Comparison of ENCODE assay signal across 10 cellular contexts in genomic region chr11:67506426-67507032, GRCh38. TPM values are rescaled to one million over a fixed set of nuclear protein-coding genes. Genes with fewer than 3 reads are reported as not detected.
A peak's percentile ranks its signal among the peaks of the same experiment; 100 is the strongest.
DNase-seq lines count a peak whose midpoint lies in the region; ATAC-seq and TF ChIP-seq lines count a peak whose summit lies in the region.
"Had no signal": no experiment of that assay in that cellular context is flagged by ENCODE, and none has a peak within 500 bp of the region (broad histone marks: within the 10 kb centered on the region; RNA-seq: fewer than 3 reads in every experiment).

No MANE protein-coding gene starts in this region.

- H3K4me3 Mint-ChIP-seq in activated CD8-positive, alpha-beta memory T cell treated with anti-CD3 and anti-CD28 coated beads, Interleukin-2, amount 10 ng/mL, durations not matched to agents 7 days and 5 days = peak overlapping the region; percentile 92
- peak overlapping the region; percentile 93 for H3K4me3 Mint-ChIP-seq in activated naive CD8-positive, alpha-beta T cell treated with anti-CD3 and anti-CD28 coated beads, Interleukin-2, amount 10 ng/mL, durations not matched to agents 7 days and 5 days

- no peak for DNase-seq in activated CD8-positive, alpha-beta memory T cell treated with anti-CD3 and anti-CD28 coated beads, Interleukin-2, amount 10 ng/mL, durations not matched to agents 7 days and 5 days
- no peak for DNase-seq in activated CD8-positive, alpha-beta memory T cell treated with anti-CD3 and anti-CD28 coated beads for 24 hours
- no peak for DNase-seq in activated naive CD8-positive, alpha-beta T cell treated with anti-CD3 and anti-CD28 coated beads, Interleukin-2, amount 10 ng/mL, durations not matched to agents 7 days and 5 days
- DNase-seq in lung (ENCODE audit: low spot score) (no peak), thoracic aorta (ENCODE audit: low spot score) (no peak), NCI-H1105 treated with DMSO at 0.1 percent for 48 hours (lab: John Stamatoyannopoulos, UW) (no peak), inferior parietal cortex (ENCODE audit: extremely low spot score) (no peak)

- TF ChIP-seq CTCF in lung (IDR thresholded peaks at IDR 0.05; ENCODE audit: control extremely low read depth, extremely low read depth) (no peak), thoracic aorta (IDR thresholded peaks at IDR 0.05) (peak; percentile 30)

- peaks cover 8% of the 10 kb centered on the region for H3K27me3 Mint-ChIP-seq in activated CD8-positive, alpha-beta memory T cell treated with anti-CD3 and anti-CD28 coated beads, Interleukin-2, amount 10 ng/mL, durations not matched to agents 7 days and 5 days
- peaks cover 12% of the 10 kb centered on the region for H3K27me3 Mint-ChIP-seq in activated naive CD8-positive, alpha-beta T cell treated with anti-CD3 and anti-CD28 coated beads, Interleukin-2, amount 10 ng/mL, durations not matched to agents 7 days and 5 days

- no peak for ATAC-seq in activated CD8-positive, alpha-beta memory T cell treated with anti-CD3 and anti-CD28 coated beads, Interleukin-2, amount 10 ng/mL, durations not matched to agents 7 days and 5 days
- no peak for ATAC-seq in activated naive CD8-positive, alpha-beta T cell treated with anti-CD3 and anti-CD28 coated beads, Interleukin-2, amount 10 ng/mL, durations not matched to agents 7 days and 5 days (ENCODE audit: low read depth)
- ATAC-seq in lung (ENCODE audit: insufficient read depth, low FRiP score) = no peak
- no peak for ATAC-seq in thoracic aorta (ENCODE audit: insufficient number of reproducible peaks, low FRiP score, low read depth)
- no peak for ATAC-seq in GM21515 (IDR thresholded peaks at IDR 0.05; ENCODE audit: unreplicated experiment)

- H3K36me3 ChIP-seq in lung (ENCODE audit: control insufficient read depth in 2 of 2, insufficient read depth in 2 of 2, low read length in 2 of 2) (peaks cover 0 to 3% of the 10 kb centered on the region in 2 donors), thoracic aorta (no peaks in the 10 kb centered on the region)

- peak overlapping the region; percentile 89 to 96 for H3K27ac ChIP-seq in lung (ENCODE audit: low read depth in 1 of 2, low read length in 1 of 2)
- peak overlapping the region; percentile 96 to 98 for H3K27ac ChIP-seq in thoracic aorta

- H3K36me3 Mint-ChIP-seq in activated CD8-positive, alpha-beta memory T cell treated with anti-CD3 and anti-CD28 coated beads, Interleukin-2, amount 10 ng/mL, durations not matched to agents 7 days and 5 days = peaks cover 15% of the 10 kb centered on the region
- peaks cover 9% of the 10 kb centered on the region for H3K36me3 Mint-ChIP-seq in activated naive CD8-positive, alpha-beta T cell treated with anti-CD3 and anti-CD28 coated beads, Interleukin-2, amount 10 ng/mL, durations not matched to agents 7 days and 5 days

- H3K4me1 Mint-ChIP-seq in activated CD8-positive, alpha-beta memory T cell treated with anti-CD3 and anti-CD28 coated beads, Interleukin-2, amount 10 ng/mL, durations not matched to agents 7 days and 5 days = peaks cover 46% of the 10 kb centered on the region
- H3K4me1 Mint-ChIP-seq in activated naive CD8-positive, alpha-beta T cell treated with anti-CD3 and anti-CD28 coated beads, Interleukin-2, amount 10 ng/mL, durations not matched to agents 7 days and 5 days = peaks cover 33% of the 10 kb centered on the region

- CTCF ChIA-PET in activated CD8-positive, alpha-beta memory T cell treated with anti-CD3 and anti-CD28 coated beads, Interleukin-2, amount 10 ng/mL, durations not matched to agents 7 days and 5 days (lab: Charles Lee) = interaction anchor here (1.3 to 3.3 kb wide), 6 partner anchors 18 to 155 kb away, joined by 3 to 23 read pairs (median 8); partner anchors contain the start of genes PPP1CA, PTPRCAP, RAD9A and TBC1D10C

- H3K27me3 ChIP-seq in lung (ENCODE audit: control insufficient read depth, insufficient read depth) = no peaks in the 10 kb centered on the region
- no peaks in the 10 kb centered on the region for H3K27me3 ChIP-seq in thoracic aorta (replicated peaks; ENCODE audit: insufficient read depth)

- H3K9me3 ChIP-seq in lung (ENCODE audit: control insufficient read depth in 2 of 2, insufficient read depth in 1 of 2, low read length in 1 of 2) (no peaks in the 10 kb centered on the region), thoracic aorta (no peaks in the 10 kb centered on the region)

- no peaks in the 10 kb centered on the region for H3K9me3 Mint-ChIP-seq in activated CD8-positive, alpha-beta memory T cell treated with anti-CD3 and anti-CD28 coated beads, Interleukin-2, amount 10 ng/mL, durations not matched to agents 7 days and 5 days (ENCODE audit: low read depth)
- H3K9me3 Mint-ChIP-seq in activated naive CD8-positive, alpha-beta T cell treated with anti-CD3 and anti-CD28 coated beads, Interleukin-2, amount 10 ng/mL, durations not matched to agents 7 days and 5 days = no peaks in the 10 kb centered on the region

- H3K27ac Mint-ChIP-seq in activated CD8-positive, alpha-beta memory T cell treated with anti-CD3 and anti-CD28 coated beads, Interleukin-2, amount 10 ng/mL, durations not matched to agents 7 days and 5 days = peak overlapping the region; percentile 94
- peak overlapping the region; percentile 94 for H3K27ac Mint-ChIP-seq in activated naive CD8-positive, alpha-beta T cell treated with anti-CD3 and anti-CD28 coated beads, Interleukin-2, amount 10 ng/mL, durations not matched to agents 7 days and 5 days

- H3K4me1 ChIP-seq in lung (ENCODE audit: control insufficient read depth in 2 of 2, insufficient read depth in 2 of 2, low read length in 2 of 2) (peaks cover 0 to 25% of the 10 kb centered on the region in 2 donors), thoracic aorta (ENCODE audit: control insufficient read depth in 1 of 2, low read depth in 2 of 2) (peaks cover 21 to 50% of the 10 kb centered on the region in 2 donors)

- no peak overlapping the region for H3K4me3 ChIP-seq in lung
- peak overlapping the region; percentile 84 for H3K4me3 ChIP-seq in thoracic aorta

- POLR2A ChIA-PET in activated naive CD8-positive, alpha-beta T cell treated with anti-CD3 and anti-CD28 coated beads, Interleukin-2, amount 10 ng/mL, durations not matched to agents 7 days and 5 days (lab: Charles Lee) = interaction anchor here (1.1 to 2.8 kb wide), 6 partner anchors 69 to 115 kb away, joined by 4 to 39 read pairs (median 9); partner anchors contain the start of genes PPP1CA, PTPRCAP and TBC1D10C

- 81 to 88% methylated on average over 16 of the region's 16 CpGs for WGBS in lung, 2 donors

RNA-seq across cellular contexts. Expression of gene PITPNM1, which starts 1.4 kb away (rescaled TPM):
- 100 to 1,000 TPM; 124 to 133 TPM for total RNA-seq in activated CD8-positive, alpha-beta memory T cell treated with anti-CD3 and anti-CD28 coated beads, Interleukin-2, amount 10 ng/mL, durations not matched to agents 7 days and 5 days
- 100 to 1,000 TPM; 125 to 132 TPM for total RNA-seq in activated naive CD8-positive, alpha-beta T cell treated with anti-CD3 and anti-CD28 coated beads, Interleukin-2, amount 10 ng/mL, durations not matched to agents 7 days and 5 days
- total RNA-seq in lung (10 to 100 TPM; 36.4 to 67.3 TPM), thoracic aorta (10 to 100 TPM; 27.1 to 32.5 TPM)
- polyA plus RNA-seq in lung = 10 to 100 TPM; 23.2 to 36.2 TPM

RNA-seq across cellular contexts. Expression of gene CDK2AP2, which starts 1.4 kb away (rescaled TPM):
- total RNA-seq in activated CD8-positive, alpha-beta memory T cell treated with anti-CD3 and anti-CD28 coated beads, Interleukin-2, amount 10 ng/mL, durations not matched to agents 7 days and 5 days = 100 to 1,000 TPM in 1 of 2 experiments, 10 to 100 TPM in 1; 95.2 to 104 TPM
- total RNA-seq in activated naive CD8-positive, alpha-beta T cell treated with anti-CD3 and anti-CD28 coated beads, Interleukin-2, amount 10 ng/mL, durations not matched to agents 7 days and 5 days = 100 to 1,000 TPM in 1 of 2 experiments, 10 to 100 TPM in 1; 94.6 to 101 TPM
- 100 to 1,000 TPM in 1 of 2 donors, 10 to 100 TPM in 1; 21.7 to 128 TPM for total RNA-seq in lung
- 100 to 1,000 TPM; 114 to 149 TPM for polyA plus RNA-seq in lung
- 10 to 100 TPM; 53.3 to 73.4 TPM for total RNA-seq in thoracic aorta

RNA-seq across cellular contexts. Expression of gene CABP2, which starts 16.7 kb away (rescaled TPM):
- total RNA-seq in activated CD8-positive, alpha-beta memory T cell treated with anti-CD3 and anti-CD28 coated beads, Interleukin-2, amount 10 ng/mL, durations not matched to agents 7 days and 5 days = not detected
- total RNA-seq in activated naive CD8-positive, alpha-beta T cell treated with anti-CD3 and anti-CD28 coated beads, Interleukin-2, amount 10 ng/mL, durations not matched to agents 7 days and 5 days = not detected
- total RNA-seq in lung = not detected
- polyA plus RNA-seq in lung = not detected
- not detected for total RNA-seq in thoracic aorta
- total RNA-seq: glomerular endothelial cell had no signal
- polyA plus RNA-seq: BJ had no signal

RNA-seq across cellular contexts. Expression of gene AIP, which starts 23.7 kb away (rescaled TPM):
- total RNA-seq in activated CD8-positive, alpha-beta memory T cell treated with anti-CD3 and anti-CD28 coated beads, Interleukin-2, amount 10 ng/mL, durations not matched to agents 7 days and 5 days = 100 to 1,000 TPM; 168 to 178 TPM
- 100 to 1,000 TPM; 161 to 166 TPM for total RNA-seq in activated naive CD8-positive, alpha-beta T cell treated with anti-CD3 and anti-CD28 coated beads, Interleukin-2, amount 10 ng/mL, durations not matched to agents 7 days and 5 days
- 10 to 100 TPM; 60.0 to 64.8 TPM for total RNA-seq in lung
- polyA plus RNA-seq in lung = 100 to 1,000 TPM in 1 of 2 donors, 10 to 100 TPM in 1; 82.8 to 126 TPM
- 10 to 100 TPM; 64.8 to 76.9 TPM for total RNA-seq in thoracic aorta

RNA-seq across cellular contexts. Expression of gene TMEM134, which starts 37.5 kb away (rescaled TPM):
- total RNA-seq in activated CD8-positive, alpha-beta memory T cell treated with anti-CD3 and anti-CD28 coated beads, Interleukin-2, amount 10 ng/mL, durations not matched to agents 7 days and 5 days = 10 to 100 TPM; 32.8 to 41.9 TPM
- total RNA-seq in activated naive CD8-positive, alpha-beta T cell treated with anti-CD3 and anti-CD28 coated beads, Interleukin-2, amount 10 ng/mL, durations not matched to agents 7 days and 5 days = 10 to 100 TPM; 63.2 to 69.1 TPM
- total RNA-seq in lung (10 to 100 TPM; 32.5 to 84.2 TPM), thoracic aorta (10 to 100 TPM; 66.7 to 67.7 TPM)
- 10 to 100 TPM; 82.0 to 91.4 TPM for polyA plus RNA-seq in lung
